In genomic region chr20:34367911-34368310, GRCh38 we compare ENCODE assay signal across 8 cellular contexts. TPM values are rescaled to one million over a fixed set of nuclear protein-coding genes. Genes with fewer than 3 reads are reported as not detected.
DNase-seq lines count a peak whose midpoint lies in the region; ATAC-seq and TF ChIP-seq lines count a peak whose summit lies in the region.
"Not testable (repeated sequence)": the region's sequence is repeated elsewhere in the genome, so short reads cannot be mapped to it uniquely, and the experiment has no call there.

No MANE protein-coding gene starts in this region.

- TF ChIP-seq CTCF in CD8-positive, alpha-beta T cell (IDR thresholded peaks at IDR 0.05); HFFc6 (IDR thresholded peaks at IDR 0.05); chondrocyte (IDR thresholded peaks at IDR 0.05); natural killer cell (IDR thresholded peaks at IDR 0.05): not testable (repeated sequence)

- H3K36me3 Mint-ChIP-seq in CD8-positive, alpha-beta T cell, result peaks cover 42% of the 10 kb centered on the region
- peaks cover 42% of the 10 kb centered on the region for H3K36me3 Mint-ChIP-seq in HFFc6 (ENCODE audit: low read depth)
- peaks cover 42% of the 10 kb centered on the region for H3K36me3 Mint-ChIP-seq in activated T-helper 1 cell treated with anti-CD3 and anti-CD28 coated beads, Interleukin-12 subunit alpha, Interleukin-12 subunit beta, Interleukin-2, Interleukin-4 antibody, amounts not matched to agents 30 ng/mL and 10 ng/mL and 1 ng/mL, durations not matched to agents 14 hours and 24 hours and 36 hours (ENCODE audit: low read depth)
- peaks cover 39% of the 10 kb centered on the region for H3K36me3 Mint-ChIP-seq in chondrocyte (ENCODE audit: low read depth)
- H3K36me3 Mint-ChIP-seq in immature natural killer cell, result peaks cover 12 to 29% (median 27%) of the 10 kb centered on the region in 3 donors
- not testable (repeated sequence) for H3K36me3 Mint-ChIP-seq in natural killer cell

- not testable (repeated sequence) for H3K27me3 ChIP-seq in CD8-positive, alpha-beta T cell (ENCODE audit: insufficient read depth, low read length)

- not testable (repeated sequence) for H3K4me3 ChIP-seq in CD8-positive, alpha-beta T cell (ENCODE audit: low read depth, low read length); SK-N-MC

- H3K27ac Mint-ChIP-seq in CD8-positive, alpha-beta T cell, result peak overlapping the region; percentile 67
- H3K27ac Mint-ChIP-seq in HFFc6 (peak overlapping the region; percentile 24; the same call in 1 of the 2 replicates), chondrocyte (ENCODE audit: unreplicated experiment) (peak overlapping the region; percentile 77), immature natural killer cell (peak overlapping the region; percentile 78 to 95 (median 93)), natural killer cell (peak overlapping the region; percentile 85 to 98)
- peak overlapping the region; percentile 9 for H3K27ac Mint-ChIP-seq in activated T-helper 1 cell treated with anti-CD3 and anti-CD28 coated beads, Interleukin-12 subunit alpha, Interleukin-12 subunit beta, Interleukin-2, Interleukin-4 antibody, amounts not matched to agents 30 ng/mL and 10 ng/mL and 1 ng/mL, durations not matched to agents 14 hours and 24 hours and 36 hours

- peaks cover 44% of the 10 kb centered on the region for H3K4me1 ChIP-seq in CD8-positive, alpha-beta T cell (ENCODE audit: insufficient read depth, low read length)

- H3K4me3 Mint-ChIP-seq in CD8-positive, alpha-beta T cell; activated T-helper 1 cell treated with anti-CD3 and anti-CD28 coated beads, Interleukin-12 subunit alpha, Interleukin-12 subunit beta, Interleukin-2, Interleukin-4 antibody, amounts not matched to agents 30 ng/mL and 10 ng/mL and 1 ng/mL, durations not matched to agents 14 hours and 24 hours and 36 hours; chondrocyte (ENCODE audit: unreplicated experiment): not testable (repeated sequence)
- H3K4me3 Mint-ChIP-seq in HFFc6 (0 out of 2 replicates have a peak overlapping the region, but pooled peaks have one; percentile 10), immature natural killer cell (peak overlapping the region; percentile 73 to 93 (median 79)), natural killer cell (peak overlapping the region; percentile 83)

- intact Hi-C loops in CD8-positive, alpha-beta T cell (cut with DNase I, micrococcal nuclease), result loop anchor here in 1 of 2 experiments (10.0 kb wide), 1 partner anchor 1587 kb away; the partner anchor contains the start of gene SCAND1
- intact Hi-C loops in activated T-helper 1 cell treated with anti-CD3 and anti-CD28 coated beads, Interleukin-12 subunit alpha, Interleukin-12 subunit beta, Interleukin-2, Interleukin-4 antibody, amounts not matched to agents 30 ng/mL and 10 ng/mL and 1 ng/mL, durations not matched to agents 14 hours and 24 hours and 36 hours (cut with micrococcal nuclease), result loop anchor here (5.0 to 10.0 kb wide), 2 partner anchors 39 to 373 kb away; partner anchors contain the start of gene RALY
- intact Hi-C loops in natural killer cell (cut with micrococcal nuclease), result loop anchor here (1.0 to 5.0 kb wide), 3 partner anchors 8 to 66 kb away; partner anchors contain the start of gene AHCY
- intact Hi-C loops in sciatic nerve (cut with DNase I), result not testable (repeated sequence)

- not testable (repeated sequence) for DNase-seq in CD8-positive, alpha-beta T cell; HFFc6; SK-N-MC (ENCODE audit: low read depth, low spot score); activated T-helper 1 cell treated with anti-CD3 and anti-CD28 coated beads, Interleukin-12 subunit alpha, Interleukin-12 subunit beta, Interleukin-2, Interleukin-4 antibody, amounts not matched to agents 30 ng/mL and 10 ng/mL and 1 ng/mL, durations not matched to agents 14 hours and 24 hours and 36 hours (ENCODE audit: low spot score); immature natural killer cell; natural killer cell
- DNase-seq in chondrocyte (ENCODE audit: low spot score), result peak; percentile 5
- peak; percentile 13 for DNase-seq in sciatic nerve (ENCODE audit: low spot score)

- CTCF ChIA-PET in CD8-positive, alpha-beta T cell (lab: Charles Lee), result not testable (repeated sequence)

- H3K27me3 Mint-ChIP-seq in CD8-positive, alpha-beta T cell (ENCODE audit: low read depth); HFFc6 (ENCODE audit: insufficient read depth); activated T-helper 1 cell treated with anti-CD3 and anti-CD28 coated beads, Interleukin-12 subunit alpha, Interleukin-12 subunit beta, Interleukin-2, Interleukin-4 antibody, amounts not matched to agents 30 ng/mL and 10 ng/mL and 1 ng/mL, durations not matched to agents 14 hours and 24 hours and 36 hours (ENCODE audit: insufficient read depth); chondrocyte (ENCODE audit: low read depth); natural killer cell (ENCODE audit: low read depth in 2 of 2): not testable (repeated sequence)
- H3K27me3 Mint-ChIP-seq in immature natural killer cell (ENCODE audit: low read depth in 3 of 3), result peaks cover 4 to 31% (median 6%) of the 10 kb centered on the region in 3 donors

- peaks cover 63% of the 10 kb centered on the region for H3K4me1 Mint-ChIP-seq in CD8-positive, alpha-beta T cell (ENCODE audit: low read depth)
- H3K4me1 Mint-ChIP-seq in HFFc6 (ENCODE audit: low read depth) (peaks cover 47% of the 10 kb centered on the region), chondrocyte (ENCODE audit: low read depth) (peaks cover 50% of the 10 kb centered on the region), immature natural killer cell (peaks cover 71 to 74% of the 10 kb centered on the region in 2 donors), natural killer cell (peaks cover 55 to 59% of the 10 kb centered on the region in 2 donors)
- H3K4me1 Mint-ChIP-seq in activated T-helper 1 cell treated with anti-CD3 and anti-CD28 coated beads, Interleukin-12 subunit alpha, Interleukin-12 subunit beta, Interleukin-2, Interleukin-4 antibody, amounts not matched to agents 30 ng/mL and 10 ng/mL and 1 ng/mL, durations not matched to agents 14 hours and 24 hours and 36 hours (ENCODE audit: low read depth), result peaks cover 41% of the 10 kb centered on the region

- POLR2A ChIA-PET in CD8-positive, alpha-beta T cell (lab: Charles Lee), result not testable (repeated sequence)

- not testable (repeated sequence) for H3K9ac ChIP-seq in SK-N-MC (ENCODE audit: insufficient read length)

- peaks cover 10% of the 10 kb centered on the region for H3K36me3 ChIP-seq in CD8-positive, alpha-beta T cell (ENCODE audit: insufficient read depth, low read length)
- H3K36me3 ChIP-seq in SK-N-MC (ENCODE audit: insufficient read depth, low read length), result peaks cover 45% of the 10 kb centered on the region

- not testable (repeated sequence) for ATAC-seq in CD8-positive, alpha-beta T cell; natural killer cell; sciatic nerve

- not testable (repeated sequence) for H3K27ac ChIP-seq in CD8-positive, alpha-beta T cell (ENCODE audit: low read depth, low read length)
- H3K27ac ChIP-seq in SK-N-MC, result 0 out of 2 replicates have a peak overlapping the region, but pooled peaks have one; percentile 49

- H3K9me3 ChIP-seq in CD8-positive, alpha-beta T cell (ENCODE audit: low read length); SK-N-MC (ENCODE audit: low read depth, low read length): not testable (repeated sequence)

- not testable (repeated sequence) for H3K9me3 Mint-ChIP-seq in CD8-positive, alpha-beta T cell; HFFc6; activated T-helper 1 cell treated with anti-CD3 and anti-CD28 coated beads, Interleukin-12 subunit alpha, Interleukin-12 subunit beta, Interleukin-2, Interleukin-4 antibody, amounts not matched to agents 30 ng/mL and 10 ng/mL and 1 ng/mL, durations not matched to agents 14 hours and 24 hours and 36 hours; chondrocyte (ENCODE audit: low read depth); immature natural killer cell; natural killer cell

RNA-seq across cellular contexts. Expression of gene ITCH, which starts 4.8 kb away (rescaled TPM):
- 10 to 100 TPM; 50.4 to 55.2 TPM for total RNA-seq in CD8-positive, alpha-beta T cell
- 10 to 100 TPM; 55.0 to 63.3 (median 59.1) TPM for total RNA-seq in HFFc6 (2021; fragmentation: NEBNext Ultra II Directional; extraction: Animal tissue kit (Norgen Biotek cat#: 25700))
- 55.6 and 66.4 TPM in 2 replicates for total RNA-seq in activated T-helper 1 cell treated with anti-CD3 and anti-CD28 coated beads, Interleukin-12 subunit alpha, Interleukin-12 subunit beta, Interleukin-2, Interleukin-4 antibody, amounts not matched to agents 30 ng/mL and 10 ng/mL and 1 ng/mL, durations not matched to agents 14 hours and 24 hours and 36 hours
- total RNA-seq in chondrocyte, result 58.2 to 96.9 TPM (median 84.8 TPM) in 3 replicates
- polyA plus RNA-seq in immature natural killer cell, result 10 to 100 TPM; 27.3 to 72.5 (median 35.7) TPM
- 100 to 1,000 TPM; 157 to 182 (median 163) TPM for total RNA-seq in natural killer cell
- total RNA-seq in sciatic nerve, result 84.3 TPM

Comparison
In these comparisons a context has a peak if more than half of its experiments do, and no peak if none do; other contexts are left out.
1. H3K27ac Mint-ChIP-seq: peak in every context shown above with its lines; median percentile 93 in immature natural killer cell; 92 in natural killer cell; 77 in chondrocyte; 67 in CD8-positive, alpha-beta T cell; 24 in HFFc6; 9 in activated T-helper 1 cell treated with anti-CD3 and anti-CD28 coated beads, Interleukin-12 subunit alpha, Interleukin-12 subunit beta, Interleukin-2, Interleukin-4 antibody, amounts not matched to agents 30 ng/mL and 10 ng/mL and 1 ng/mL, durations not matched to agents 14 hours and 24 hours and 36 hours.